ENCODE assay signal across 19 cellular contexts in genomic region chr18:32937007-32937540, GRCh38.
"Had no signal": no experiment of that assay in that cellular context is flagged by ENCODE, and none has a peak within 500 bp of the region (broad histone marks: within the 10 kb centered on the region; RNA-seq: fewer than 3 reads in every experiment).

No MANE protein-coding gene starts in this region.

- H3K27me3 ChIP-seq: cardiac muscle cell, gastroesophageal sphincter, left lung, right atrium auricular region, tibial artery had no signal

- FAIRE-seq: colon, islet of Langerhans, urothelium cell line had no signal

- H3K27ac ChIP-seq: cardiac muscle cell, gastroesophageal sphincter, left lung, right atrium auricular region, skin epidermis, tibial artery had no signal

- DNase-seq: activated CD4-positive, alpha-beta T cell treated with anti-CD3 and anti-CD28 coated beads for 1 hour; activated CD4-positive, alpha-beta T cell treated with anti-CD3 and anti-CD28 coated beads, Interleukin-2, amount 50 U/mL, for 4 hours; activated naive CD4-positive, alpha-beta T cell treated with Interleukin-2 at 50 U/mL for 16 hours; activated T-cell treated with anti-CD3 and anti-CD28 coated beads for 4 hours; erythroblast; left lung; mammary epithelial cell; naive thymus-derived CD4-positive, alpha-beta T cell; stimulated activated CD4-positive, alpha-beta T cell treated with anti-CD3 and anti-CD28 coated beads, Interleukin-15, amount 100 ng/mL, for 24 hours; stimulated activated CD4-positive, alpha-beta T cell treated with anti-CD3 and anti-CD28 coated beads, Interleukin-4, amount 100 ng/mL, for 1 hour; stimulated activated naive CD4-positive, alpha-beta T cell; tibial artery had no signal

- H3K9me3 ChIP-seq: gastroesophageal sphincter, left lung, right atrium auricular region, tibial artery had no signal

- H3K4me1 ChIP-seq: gastroesophageal sphincter, left lung, right atrium auricular region, tibial artery had no signal

- H3K4me3 ChIP-seq: cardiac muscle cell, gastroesophageal sphincter, left lung, right atrium auricular region, skin epidermis, tibial artery had no signal

- H3K36me3 ChIP-seq: cardiac muscle cell, gastroesophageal sphincter, left lung, right atrium auricular region, tibial artery had no signal
